Comparison of ENCODE assay signal across 10 cellular contexts in genomic region chr9:129142115-129142514, GRCh38. TPM values are rescaled to one million over a fixed set of nuclear protein-coding genes. Genes with fewer than 3 reads are reported as not detected.
DNase-seq lines count a peak whose midpoint lies in the region; ATAC-seq and TF ChIP-seq lines count a peak whose summit lies in the region.
"Had no signal": no experiment of that assay in that cellular context is flagged by ENCODE, and none has a peak within 500 bp of the region (broad histone marks: within the 10 kb centered on the region; RNA-seq: fewer than 3 reads in every experiment).

No MANE protein-coding gene starts in this region.

- no peaks in the 10 kb centered on the region for H4K20me1 ChIP-seq in DND-41 (ENCODE audit: insufficient read depth, low read length)

- H3K4me3 Mint-ChIP-seq in T-helper 2 cell treated with Interferon-gamma antibody and Interleukin-4, amounts not matched to agents 5 μg/mL and 100 μg/mL, for 36 hours, result peak overlapping the region; percentile 29

- H2AFZ ChIP-seq in DND-41 (ENCODE audit: low read depth, low read length), result no peak overlapping the region

- no peak overlapping the region for H3K4me3 ChIP-seq in DND-41 (ENCODE audit: low read depth in 1 of 2, low read length in 2 of 2)
- H3K4me3 ChIP-seq in fibroblast of mammary gland (ENCODE audit: control insufficient read depth, low read depth, low read length), result peak overlapping the region; percentile 17
- H3K4me3 ChIP-seq in sigmoid colon, result peak overlapping the region in 3 of 4 donors; percentile 50 to 59 (median 51)

- no peak for TF ChIP-seq EP300 in sigmoid colon (IDR thresholded peaks at IDR 0.05)

- peaks cover 9% of the 10 kb centered on the region for H3K79me2 ChIP-seq in DND-41 (ENCODE audit: insufficient read depth, low read length)

- H3K27ac Mint-ChIP-seq in T-helper 2 cell treated with Interferon-gamma antibody and Interleukin-4, amounts not matched to agents 5 μg/mL and 100 μg/mL, for 36 hours, result peak overlapping the region; percentile 41

- H3K36me3 ChIP-seq in DND-41 (ENCODE audit: insufficient read depth, low read length), result peaks cover 50% of the 10 kb centered on the region
- H3K36me3 ChIP-seq in sigmoid colon, result peaks cover 0 to 11% (median 8%) of the 10 kb centered on the region in 4 donors

- intact Hi-C loops in sigmoid colon (cut with DNase I), result loop anchor here (2.0 kb wide), 1 partner anchor 347 kb away; no protein-coding TSS in a partner anchor

- no peak for DNase-seq in DND-41
- no peak for DNase-seq in T-helper 2 cell treated with Interferon-gamma antibody and Interleukin-4, amounts not matched to agents 5 μg/mL and 100 μg/mL, for 36 hours (ENCODE audit: low spot score)
- no peak for DNase-seq in fibroblast of mammary gland (ENCODE audit: low read depth)
- DNase-seq in sigmoid colon, result no peak
- no peak for DNase-seq in stimulated activated CD4-positive, alpha-beta T cell treated with anti-CD3 and anti-CD28 coated beads, Interleukin-4, amount 100 ng/mL, for 1 hour
- no peak for DNase-seq in NCI-H524 treated with DMSO at 0.1 percent for 48 hours (lab: John Stamatoyannopoulos, UW)
- DNase-seq in ureter (ENCODE audit: low spot score), result no peak
- no peak for DNase-seq in NCI-H2107 (lab: John Stamatoyannopoulos, UW)
- DNase-seq: activated CD4-positive, CD25-positive, alpha-beta regulatory T cell treated with anti-CD3 and anti-CD28 coated beads, Interleukin-2, amount 50 U/mL, for 72 hours; NCI-H2081 treated with DMSO at 0.1 percent for 48 hours had no signal

- H3K9me3 ChIP-seq in DND-41 (ENCODE audit: insufficient read depth, low read length, severe bottlenecking) (no peaks in the 10 kb centered on the region), sigmoid colon (no peaks in the 10 kb centered on the region)

- H3K4me1 Mint-ChIP-seq in T-helper 2 cell treated with Interferon-gamma antibody and Interleukin-4, amounts not matched to agents 5 μg/mL and 100 μg/mL, for 36 hours (ENCODE audit: low read depth), result peaks cover 40% of the 10 kb centered on the region

- H3K27ac ChIP-seq in DND-41 (ENCODE audit: low read length), result peak overlapping the region; percentile 31; the same call in 1 of the 2 replicates
- peak overlapping the region; percentile 97 to 100 (median 99) for H3K27ac ChIP-seq in sigmoid colon

- H3K4me1 ChIP-seq in DND-41 (ENCODE audit: insufficient read depth, low read length) (peaks cover 42% of the 10 kb centered on the region), sigmoid colon (peaks cover 0 to 94% (median 86%) of the 10 kb centered on the region in 4 donors)

- ATAC-seq in DND-41 (ENCODE audit: insufficient read depth, low read depth), result no peak

- no peaks in the 10 kb centered on the region for H3K9me3 Mint-ChIP-seq in T-helper 2 cell treated with Interferon-gamma antibody and Interleukin-4, amounts not matched to agents 5 μg/mL and 100 μg/mL, for 36 hours

- no peaks in the 10 kb centered on the region for H3K27me3 Mint-ChIP-seq in T-helper 2 cell treated with Interferon-gamma antibody and Interleukin-4, amounts not matched to agents 5 μg/mL and 100 μg/mL, for 36 hours (ENCODE audit: low read depth)

- TF ChIP-seq CTCF in DND-41 (IDR thresholded peaks at IDR 0.05; ENCODE audit: borderline replicate concordance, extremely low read depth, low read length, poor library complexity, severe bottlenecking), result no peak
- TF ChIP-seq CTCF in fibroblast of mammary gland (conservative IDR thresholded peaks at IDR 0.05; ENCODE audit: control insufficient read depth, insufficient read depth, low read depth, low read length), result no peak
- TF ChIP-seq CTCF in sigmoid colon (IDR thresholded peaks at IDR 0.05), result no peak

- TF ChIP-seq POLR2A in sigmoid colon (IDR thresholded peaks at IDR 0.05), result no peak

- no peak overlapping the region for H3K4me2 ChIP-seq in DND-41 (ENCODE audit: insufficient read depth, low read length)

- H3K36me3 Mint-ChIP-seq in T-helper 2 cell treated with Interferon-gamma antibody and Interleukin-4, amounts not matched to agents 5 μg/mL and 100 μg/mL, for 36 hours (ENCODE audit: low read depth), result peaks cover 27% of the 10 kb centered on the region

- WGBS in sigmoid colon, 2 donors, result 71% methylated on average over 8 of the region's 8 CpGs

- H3K9ac ChIP-seq in DND-41 (ENCODE audit: low read depth, low read length), result no peak overlapping the region

- no peaks in the 10 kb centered on the region for H3K27me3 ChIP-seq in DND-41 (ENCODE audit: insufficient read depth, low read length, poor library complexity)
- H3K27me3 ChIP-seq in sigmoid colon, result no peaks in the 10 kb centered on the region

RNA-seq across cellular contexts. Expression of gene PTPA, which starts 30.9 kb away (rescaled TPM):
- total RNA-seq in sigmoid colon, result 10 to 100 TPM; 50.2 to 79.5 (median 77.4) TPM
- polyA plus RNA-seq in sigmoid colon, result 100 to 1,000 TPM in 1 of 3 donors, 10 to 100 TPM in 2; 67.3 to 141 (median 88.3) TPM
- 143 TPM for total RNA-seq in ureter

RNA-seq across cellular contexts. Expression of gene CRAT, which starts 31.5 kb away (rescaled TPM):
- total RNA-seq in sigmoid colon (10 to 100 TPM; 49.6 to 58.8 (median 52.7) TPM), ureter (42.1 TPM)
- polyA plus RNA-seq in sigmoid colon, result 10 to 100 TPM; 49.8 to 66.8 (median 58.3) TPM

RNA-seq across cellular contexts. Expression of gene IER5L, which starts 35.9 kb away (rescaled TPM):
- total RNA-seq in sigmoid colon, result 10 to 100 TPM in 2 of 4 donors, 1 to 10 TPM in 2; 4.4 to 17.4 (median 10.2) TPM
- polyA plus RNA-seq in sigmoid colon, result 1 to 10 TPM; 2.3 to 6.7 (median 6.0) TPM
- 16.0 TPM for total RNA-seq in ureter

Comparison
In these comparisons a context has a peak if more than half of its experiments do, and no peak if none do; other contexts are left out.
1. H3K4me3 ChIP-seq: peak in fibroblast of mammary gland (single experiment) and sigmoid colon (3 of 4); none in DND-41 (0 of 2).